Comparison of ENCODE assay signal across 11 cellular contexts in the genomic region with DNA sequence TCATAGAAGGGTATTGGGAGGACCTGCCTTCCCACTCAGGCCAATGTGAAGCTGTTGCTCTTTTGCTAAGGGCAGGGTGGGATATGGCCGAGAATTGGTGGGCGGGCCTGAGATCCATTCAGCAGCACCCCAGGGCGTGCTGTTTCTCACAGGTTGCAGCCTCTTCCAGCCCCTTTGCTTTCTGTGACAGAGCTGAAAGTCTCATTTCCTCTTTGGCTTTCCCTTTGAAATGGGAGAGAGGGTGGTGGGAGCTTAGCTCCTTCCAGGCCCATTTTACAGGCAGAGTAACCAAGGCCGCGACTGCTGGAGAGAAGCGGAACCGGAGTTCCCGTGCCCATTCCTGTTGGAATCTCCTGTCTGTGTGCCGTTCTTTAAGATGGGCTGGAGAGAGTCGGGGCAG.
"Had no signal": no experiment of that assay in that cellular context is flagged by ENCODE, and none has a peak within 500 bp of the region (broad histone marks: within the 10 kb centered on the region; RNA-seq: fewer than 3 reads in every experiment).

No MANE protein-coding gene starts in this region.

- H3K27ac ChIP-seq: prostate gland had no signal

- H3K9me3 ChIP-seq: heart left ventricle, prostate gland had no signal

- H3K4me1 ChIP-seq: prostate gland had no signal

- H3K4me3 ChIP-seq: heart left ventricle, prostate gland had no signal

- H3K27me3 ChIP-seq: heart left ventricle had no signal

- DNase-seq: activated CD4-positive, alpha-beta memory T cell treated with anti-CD3 and anti-CD28 coated beads for 36 hours; activated CD4-positive, alpha-beta T cell treated with anti-CD3 and anti-CD28 coated beads for 1 hour; activated gamma-delta T cell; activated T-cell treated with anti-CD3 and anti-CD28 coated beads, Interleukin-2, amount 50 U/mL, for 4 hours; anterior cingulate cortex; heart left ventricle; naive thymus-derived CD8-positive, alpha-beta T cell; stimulated activated CD4-positive, alpha-beta T cell treated with anti-CD3 and anti-CD28 coated beads, Interleukin-12 subunit alpha, Interleukin-12 subunit beta, amount 100 ng/mL, for 4 hours; stimulated activated naive CD4-positive, alpha-beta T cell treated with Interleukin-2 at 50 U/mL for 16 hours had no signal

- ATAC-seq: activated T-cell treated with anti-CD3 and anti-CD28 coated beads, Interleukin-2, amount 50 U/mL, for 4 hours; heart left ventricle; naive thymus-derived CD8-positive, alpha-beta T cell; sciatic nerve had no signal

- H3K36me3 ChIP-seq: prostate gland had no signal
